In genomic region chr4:76781698-76782595, GRCh38 we compare ENCODE assay signal across 8 cellular contexts.
DNase-seq lines count a peak whose midpoint lies in the region; ATAC-seq lines count a peak whose summit lies in the region.

No MANE protein-coding gene starts in this region.

- intact Hi-C loops in Right ventricle myocardium inferior (cut with DNase I), result no loop called here

- peak; percentile 67 for ATAC-seq in HG02798 (IDR thresholded peaks at IDR 0.05; ENCODE audit: poor library complexity, unreplicated experiment)
- ATAC-seq in left lobe of liver, result peak; percentile 52
- ATAC-seq in Right ventricle myocardium inferior, result no peak
- no peak for ATAC-seq in activated CD4-positive, CD25-positive, alpha-beta regulatory T cell treated with anti-CD3 and anti-CD28 coated beads, Interleukin-2, amount 50 U/mL, for 24 hours
- no peak for ATAC-seq in GM18861 (IDR thresholded peaks at IDR 0.05; ENCODE audit: unreplicated experiment)

- DNase-seq in Daoy (ENCODE audit: low read depth) (peak; percentile 86), SW 1271 (lab: John Stamatoyannopoulos, UW) (peak; percentile 63 to 82), left lobe of liver (ENCODE audit: low spot score) (no peak), Right ventricle myocardium inferior (ENCODE audit: missing footprints) (no peak)
- DNase-seq in activated T-cell treated with anti-CD3 and anti-CD28 coated beads, Interleukin-2, amount 50 U/mL, for 1 hour, result no peak

Comparison
In these comparisons a context has a peak if more than half of its experiments do, and no peak if none do; other contexts are left out.
1. DNase-seq: peak in Daoy (single experiment) and SW 1271 (2 of 2); none in left lobe of liver (single experiment), Right ventricle myocardium inferior (single experiment) and activated T-cell treated with anti-CD3 and anti-CD28 coated beads, Interleukin-2, amount 50 U/mL, for 1 hour (single experiment).
2. ATAC-seq: peak in HG02798 (single experiment) and left lobe of liver (single experiment); none in Right ventricle myocardium inferior (single experiment), activated CD4-positive, CD25-positive, alpha-beta regulatory T cell treated with anti-CD3 and anti-CD28 coated beads, Interleukin-2, amount 50 U/mL, for 24 hours (0 of 2) and GM18861 (single experiment).